Comparison of ENCODE assay signal across 9 cellular contexts in the genomic region with DNA sequence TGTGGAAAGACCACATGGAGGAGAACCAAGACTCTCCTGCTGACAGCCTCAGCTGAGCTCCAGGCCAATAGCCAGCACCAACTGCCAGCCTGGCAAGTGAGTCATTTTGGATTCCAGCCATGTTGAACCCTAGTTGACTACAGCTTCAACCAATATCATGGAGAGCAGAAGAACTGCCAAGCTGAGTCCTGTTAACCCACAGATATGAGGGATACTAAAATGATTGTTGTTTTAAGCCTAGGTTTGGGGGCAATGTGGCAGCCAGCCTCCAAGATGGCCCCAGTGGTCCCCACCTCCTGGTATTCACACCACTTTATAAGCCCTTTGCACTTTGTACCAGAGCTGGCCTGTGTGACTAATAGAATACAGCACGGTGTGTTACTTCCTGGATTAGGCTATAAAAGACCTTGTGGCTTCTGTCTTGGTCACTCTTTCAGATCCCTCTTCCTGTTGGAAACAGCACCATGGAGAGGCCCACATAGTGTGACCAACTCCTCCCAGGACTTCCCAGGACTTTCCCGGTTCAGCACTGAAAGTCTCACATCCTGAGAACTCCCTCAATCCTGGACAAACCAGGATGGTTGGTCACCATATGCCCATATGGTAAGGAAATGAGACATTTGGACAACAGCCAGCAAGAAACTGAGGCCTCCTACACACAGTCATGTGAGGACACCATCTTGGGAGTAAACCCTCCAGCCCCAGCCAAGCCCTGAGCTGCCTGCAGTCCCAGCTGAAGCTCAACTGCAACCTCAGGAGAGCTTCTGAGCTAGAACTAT. TPM values are rescaled to one million over a fixed set of nuclear protein-coding genes. Genes with fewer than 3 reads are reported as not detected.
DNase-seq lines count a peak whose midpoint lies in the region; ATAC-seq and TF ChIP-seq lines count a peak whose summit lies in the region.
"Had no signal": no experiment of that assay in that cellular context is flagged by ENCODE, and none has a peak within 500 bp of the region (broad histone marks: within the 10 kb centered on the region; RNA-seq: fewer than 3 reads in every experiment).

No MANE protein-coding gene starts in this region.

- no peak overlapping the region for H2AFZ ChIP-seq in neural progenitor cell (replicated peaks)

- H3K27me3 Mint-ChIP-seq in natural killer cell (ENCODE audit: low read depth in 2 of 2) (peaks cover 0 to 8% of the 10 kb centered on the region in 2 donors), neural progenitor cell (ENCODE audit: insufficient read depth, low read depth) (no peaks in the 10 kb centered on the region)
- H3K27me3 Mint-ChIP-seq: stimulated activated naive CD8-positive, alpha-beta T cell treated with anti-CD3 and anti-CD28 coated beads, Interleukin-15, Interleukin-2, amounts not matched to agents 100 ng/mL and 50 ng/mL, for 24 hours had no signal

- no peaks in the 10 kb centered on the region for H3K79me2 ChIP-seq in neural progenitor cell (ENCODE audit: low read depth)

- peak; percentile 38 to 57 (median 42) for DNase-seq in adrenal gland
- no peak for DNase-seq in natural killer cell
- DNase-seq in activated CD4-positive, alpha-beta T cell treated with anti-CD3 and anti-CD28 coated beads for 48 hours: no peak
- DNase-seq in NCI-H1092 (lab: John Stamatoyannopoulos, UW): no peak
- no peak for DNase-seq in neural progenitor cell (ENCODE audit: low spot score)

- no peaks in the 10 kb centered on the region for H3K36me3 ChIP-seq in adrenal gland (replicated peaks in 1 of 2)
- no peaks in the 10 kb centered on the region for H3K36me3 ChIP-seq in neural progenitor cell

- H4K20me1 ChIP-seq in neural progenitor cell (ENCODE audit: low read depth): no peaks in the 10 kb centered on the region

- TF ChIP-seq POLR2A in adrenal gland (IDR thresholded peaks at IDR 0.05): no peak

- WGBS in adrenal gland, 4 donors: 15 to 78% (median 48%) methylated on average over 1 to 2 of the region's 2 CpGs

- H3K9ac ChIP-seq in neural progenitor cell: no peak overlapping the region

- H3K4me3 ChIP-seq in adrenal gland: no peak overlapping the region
- H3K4me3 ChIP-seq in neural progenitor cell: no peak overlapping the region

- H3K27me3 ChIP-seq in adrenal gland (no peaks in the 10 kb centered on the region), neural progenitor cell (no peaks in the 10 kb centered on the region)

- H3K4me1 Mint-ChIP-seq in natural killer cell (no peaks in the 10 kb centered on the region), neural progenitor cell (no peaks in the 10 kb centered on the region)

- H3K4me3 Mint-ChIP-seq in natural killer cell: no peak overlapping the region
- no peak overlapping the region for H3K4me3 Mint-ChIP-seq in neural progenitor cell
- H3K4me3 Mint-ChIP-seq: stimulated activated naive CD8-positive, alpha-beta T cell treated with anti-CD3 and anti-CD28 coated beads, Interleukin-15, Interleukin-2, amounts not matched to agents 100 ng/mL and 50 ng/mL, for 24 hours had no signal

- ATAC-seq in GM19025 (IDR thresholded peaks at IDR 0.05; ENCODE audit: low read depth, unreplicated experiment) (peak; percentile 71), HG03442 (IDR thresholded peaks at IDR 0.05; ENCODE audit: unreplicated experiment) (peak; percentile 73), natural killer cell (peak in 2 of 3 donors; percentile 40 to 43), HG03439 (IDR thresholded peaks at IDR 0.05; ENCODE audit: unreplicated experiment) (no peak)

- TF ChIP-seq CTCF in adrenal gland (IDR thresholded peaks at IDR 0.05): no peak
- TF ChIP-seq CTCF in natural killer cell (IDR thresholded peaks at IDR 0.05): no peak
- TF ChIP-seq CTCF in neural progenitor cell (IDR thresholded peaks at IDR 0.05): no peak

- no peak overlapping the region for H3K27ac Mint-ChIP-seq in natural killer cell
- H3K27ac Mint-ChIP-seq in neural progenitor cell: no peak overlapping the region
- H3K27ac Mint-ChIP-seq: stimulated activated naive CD8-positive, alpha-beta T cell treated with anti-CD3 and anti-CD28 coated beads, Interleukin-15, Interleukin-2, amounts not matched to agents 100 ng/mL and 50 ng/mL, for 24 hours had no signal

- H3K9me3 Mint-ChIP-seq in natural killer cell (no peaks in the 10 kb centered on the region), neural progenitor cell (peaks cover 3% of the 10 kb centered on the region)

- H3K9me3 ChIP-seq in adrenal gland (replicated peaks in 1 of 3): no peaks in the 10 kb centered on the region
- H3K9me3 ChIP-seq in neural progenitor cell (ENCODE audit: low read depth): no peaks in the 10 kb centered on the region

- H3F3A ChIP-seq in neural progenitor cell (ENCODE audit: low read depth): no peaks in the 10 kb centered on the region

- no peak overlapping the region for H3K27ac ChIP-seq in adrenal gland
- no peak overlapping the region for H3K27ac ChIP-seq in neural progenitor cell

- intact Hi-C loops in adrenal gland (cut with DNase I): no loop called here
- intact Hi-C loops in natural killer cell (cut with micrococcal nuclease): no loop called here

- H3K4me2 ChIP-seq in neural progenitor cell: no peak overlapping the region

- H3K4me1 ChIP-seq in adrenal gland (replicated peaks in 1 of 2): peaks cover 8 to 14% of the 10 kb centered on the region in 2 donors
- no peaks in the 10 kb centered on the region for H3K4me1 ChIP-seq in neural progenitor cell

- H3K36me3 Mint-ChIP-seq in natural killer cell (no peaks in the 10 kb centered on the region), neural progenitor cell (no peaks in the 10 kb centered on the region)

RNA-seq across cellular contexts. Expression of gene CDV3, which starts 32.4 kb away (rescaled TPM):
- total RNA-seq in adrenal gland: 100 to 1,000 TPM in 6 of 8 donors, 10 to 100 TPM in 2; 71.1 to 236 (median 124) TPM
- polyA plus RNA-seq in adrenal gland: 100 to 1,000 TPM in 1 of 3 donors, 10 to 100 TPM in 2; 30.8 to 309 (median 36.7) TPM
- 100 to 1,000 TPM; 214 to 229 (median 228) TPM for total RNA-seq in natural killer cell
- 175 and 272 TPM in 2 replicates for total RNA-seq in neural progenitor cell (ENCODE audit: low replicate concordance)

Comparison
In these comparisons a context has a peak if more than half of its experiments do, and no peak if none do; other contexts are left out.
1. DNase-seq: peak in adrenal gland (7 of 7); none in natural killer cell (single experiment), activated CD4-positive, alpha-beta T cell treated with anti-CD3 and anti-CD28 coated beads for 48 hours (single experiment), NCI-H1092 (single experiment) and neural progenitor cell (single experiment).